Comparison of ENCODE assay signal across 13 cellular contexts in the genomic region with DNA sequence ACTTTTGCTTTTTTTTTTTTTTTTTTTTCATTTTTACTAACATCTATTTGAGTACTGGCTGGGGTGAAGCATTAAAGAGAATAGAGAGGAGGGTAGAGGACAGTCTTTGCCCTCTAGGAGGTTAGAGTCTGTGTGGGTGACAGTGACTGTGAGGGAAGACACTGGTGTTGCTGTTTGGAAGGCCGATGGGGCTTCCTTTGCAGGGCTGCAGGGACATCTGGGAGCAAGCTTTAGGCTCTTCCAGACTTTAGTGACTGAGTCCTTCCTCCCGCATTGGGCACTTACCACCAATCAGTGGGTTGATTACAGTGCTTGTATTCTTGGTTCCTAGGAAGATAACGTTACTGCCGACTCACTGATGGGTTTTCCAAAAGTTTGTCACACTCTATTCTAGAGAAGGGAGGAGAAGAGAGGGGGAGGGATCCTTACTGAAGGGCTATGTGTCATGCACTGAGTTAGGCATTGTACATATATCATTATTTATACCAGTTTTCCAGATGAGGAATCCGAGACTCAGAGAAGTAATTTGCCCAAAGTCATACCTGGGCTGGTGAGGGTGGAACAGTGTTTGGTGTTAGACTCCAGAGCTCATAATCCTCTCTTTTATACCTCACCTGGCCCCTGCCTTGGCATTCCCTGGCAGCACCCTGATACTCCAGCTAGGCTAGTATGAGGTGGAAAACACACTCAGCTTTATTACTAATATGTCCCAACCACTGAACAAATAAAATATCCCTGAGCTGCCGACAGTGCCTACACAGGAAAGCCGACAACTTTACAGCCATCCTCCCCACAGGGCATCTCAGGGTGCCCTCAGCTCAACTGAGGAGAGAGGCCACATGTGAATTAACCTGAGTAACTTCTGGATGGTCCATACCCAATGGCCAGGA. TPM values are rescaled to one million over a fixed set of nuclear protein-coding genes. Genes with fewer than 3 reads are reported as not detected.
DNase-seq lines count a peak whose midpoint lies in the region; ATAC-seq, FAIRE-seq and TF ChIP-seq lines count a peak whose summit lies in the region.
"Had no signal": no experiment of that assay in that cellular context is flagged by ENCODE, and none has a peak within 500 bp of the region (broad histone marks: within the 10 kb centered on the region; RNA-seq: fewer than 3 reads in every experiment).

No MANE protein-coding gene starts in this region.

- POLR2A ChIA-PET in activated CD8-positive, alpha-beta T cell treated with anti-CD3 and anti-CD28 coated beads for 36 hours (lab: Charles Lee): no interaction called here
- POLR2A ChIA-PET in activated CD8-positive, alpha-beta T cell treated with anti-CD3 and anti-CD28 coated beads, Interleukin-2, amount 10 ng/mL, durations not matched to agents 7 days and 5 days (lab: Charles Lee): interaction anchor here (1.5 kb wide), 1 partner anchor 10 kb away, joined by 4 read pairs; no protein-coding TSS in a partner anchor

- CTCF ChIA-PET in activated CD8-positive, alpha-beta T cell treated with anti-CD3 and anti-CD28 coated beads for 36 hours (lab: Charles Lee): interaction anchor here (1.2 kb wide), 1 partner anchor 60 kb away, joined by 4 read pairs; no protein-coding TSS in a partner anchor
- CTCF ChIA-PET in activated CD8-positive, alpha-beta T cell treated with anti-CD3 and anti-CD28 coated beads, Interleukin-2, amount 10 ng/mL, durations not matched to agents 7 days and 5 days (lab: Charles Lee): interaction anchor here (0.6 to 1.6 kb wide), 5 partner anchors 10 to 110 kb away, joined by 3 read pairs; no protein-coding TSS in a partner anchor

- no peaks in the 10 kb centered on the region for H3K36me3 Mint-ChIP-seq in activated CD8-positive, alpha-beta T cell treated with anti-CD3 and anti-CD28 coated beads for 36 hours (ENCODE audit: low read depth)
- H3K36me3 Mint-ChIP-seq in activated CD8-positive, alpha-beta T cell treated with anti-CD3 and anti-CD28 coated beads, Interleukin-2, amount 10 ng/mL, durations not matched to agents 7 days and 5 days (ENCODE audit: low read depth): peaks cover 23% of the 10 kb centered on the region
- H3K36me3 Mint-ChIP-seq in HFFc6 (ENCODE audit: low read depth) (peaks cover 6% of the 10 kb centered on the region; the same call in 1 of the 2 replicates), osteocyte (ENCODE audit: unreplicated experiment) (no peaks in the 10 kb centered on the region)

- FAIRE-seq in bronchial epithelial cell (lab: Jason Lieb, UNC): no peak

- H3K27me3 ChIP-seq in bronchial epithelial cell (ENCODE audit: control insufficient read depth, insufficient read depth, low read length): no peaks in the 10 kb centered on the region

- no peaks in the 10 kb centered on the region for H3K9me3 Mint-ChIP-seq in activated CD8-positive, alpha-beta T cell treated with anti-CD3 and anti-CD28 coated beads for 36 hours
- no peaks in the 10 kb centered on the region for H3K9me3 Mint-ChIP-seq in activated CD8-positive, alpha-beta T cell treated with anti-CD3 and anti-CD28 coated beads, Interleukin-2, amount 10 ng/mL, durations not matched to agents 7 days and 5 days (ENCODE audit: insufficient read depth)
- H3K9me3 Mint-ChIP-seq in HFFc6 (no peaks in the 10 kb centered on the region), osteocyte (ENCODE audit: unreplicated experiment) (no peaks in the 10 kb centered on the region)

- DNase-seq in activated CD8-positive, alpha-beta T cell treated with anti-CD3 and anti-CD28 coated beads for 36 hours: no peak
- no peak for DNase-seq in activated CD8-positive, alpha-beta T cell treated with anti-CD3 and anti-CD28 coated beads, Interleukin-2, amount 10 ng/mL, durations not matched to agents 7 days and 5 days
- DNase-seq in HFFc6 (peak; percentile 73), bronchial epithelial cell (ENCODE audit: low read depth) (peak; percentile 58), osteocyte (ENCODE audit: extremely low spot score, unreplicated experiment) (no peak), posterior vena cava (ENCODE audit: low spot score) (no peak), germinal center (ENCODE audit: low spot score) (no peak), A172 (ENCODE audit: low spot score) (no peak)
- DNase-seq: H7; NCI-H526; stimulated activated naive CD8-positive, alpha-beta T cell treated with anti-CD3 and anti-CD28 coated beads, Interleukin-15, Interleukin-2, amounts not matched to agents 100 U/mL and 50 U/mL, for 24 hours; T1000 had no signal

- H3K27ac Mint-ChIP-seq in activated CD8-positive, alpha-beta T cell treated with anti-CD3 and anti-CD28 coated beads for 36 hours: no peak overlapping the region
- no peak overlapping the region for H3K27ac Mint-ChIP-seq in activated CD8-positive, alpha-beta T cell treated with anti-CD3 and anti-CD28 coated beads, Interleukin-2, amount 10 ng/mL, durations not matched to agents 7 days and 5 days
- peak overlapping the region; percentile 95 for H3K27ac Mint-ChIP-seq in HFFc6
- H3K27ac Mint-ChIP-seq in osteocyte (ENCODE audit: unreplicated experiment): peak overlapping the region; percentile 25

- H3K4me1 Mint-ChIP-seq in activated CD8-positive, alpha-beta T cell treated with anti-CD3 and anti-CD28 coated beads for 36 hours (ENCODE audit: low read depth): peaks cover 30% of the 10 kb centered on the region
- peaks cover 31% of the 10 kb centered on the region for H3K4me1 Mint-ChIP-seq in activated CD8-positive, alpha-beta T cell treated with anti-CD3 and anti-CD28 coated beads, Interleukin-2, amount 10 ng/mL, durations not matched to agents 7 days and 5 days (ENCODE audit: low read depth)
- H3K4me1 Mint-ChIP-seq in HFFc6 (ENCODE audit: low read depth): peaks cover 37% of the 10 kb centered on the region
- peaks cover 35% of the 10 kb centered on the region for H3K4me1 Mint-ChIP-seq in osteocyte (ENCODE audit: unreplicated experiment)

- intact Hi-C loops in activated CD8-positive, alpha-beta T cell treated with anti-CD3 and anti-CD28 coated beads for 36 hours (cut with micrococcal nuclease): no loop called here
- intact Hi-C loops in posterior vena cava (cut with DNase I): loop anchor here in 1 of 2 donors (10.0 kb wide), 1 partner anchor 67 kb away; no protein-coding TSS in a partner anchor

- H3K4me3 Mint-ChIP-seq in activated CD8-positive, alpha-beta T cell treated with anti-CD3 and anti-CD28 coated beads for 36 hours: peak overlapping the region; percentile 27
- no peak overlapping the region for H3K4me3 Mint-ChIP-seq in activated CD8-positive, alpha-beta T cell treated with anti-CD3 and anti-CD28 coated beads, Interleukin-2, amount 10 ng/mL, durations not matched to agents 7 days and 5 days
- peak overlapping the region; percentile 89 for H3K4me3 Mint-ChIP-seq in HFFc6
- H3K4me3 Mint-ChIP-seq in osteocyte (ENCODE audit: unreplicated experiment): peak overlapping the region; percentile 80

- peaks cover 3% of the 10 kb centered on the region for H3K27me3 Mint-ChIP-seq in activated CD8-positive, alpha-beta T cell treated with anti-CD3 and anti-CD28 coated beads for 36 hours
- H3K27me3 Mint-ChIP-seq in activated CD8-positive, alpha-beta T cell treated with anti-CD3 and anti-CD28 coated beads, Interleukin-2, amount 10 ng/mL, durations not matched to agents 7 days and 5 days (ENCODE audit: low read depth): no peaks in the 10 kb centered on the region
- H3K27me3 Mint-ChIP-seq in HFFc6 (ENCODE audit: insufficient read depth): no peaks in the 10 kb centered on the region
- no peaks in the 10 kb centered on the region for H3K27me3 Mint-ChIP-seq in osteocyte (ENCODE audit: unreplicated experiment)

- no peak for TF ChIP-seq CTCF in activated CD8-positive, alpha-beta T cell treated with anti-CD3 and anti-CD28 coated beads for 36 hours (IDR thresholded peaks at IDR 0.05)
- TF ChIP-seq CTCF in HFFc6 (IDR thresholded peaks at IDR 0.05) (no peak), bronchial epithelial cell (IDR thresholded peaks at IDR 0.05; ENCODE audit: insufficient read depth, low read length, severe bottlenecking) (no peak), osteocyte (IDR thresholded peaks at IDR 0.05) (no peak)

- no peak overlapping the region for H3K4me3 ChIP-seq in bronchial epithelial cell (ENCODE audit: low read depth, low read length)
- H3K4me3 ChIP-seq: smooth muscle cell had no signal

- no peak for ATAC-seq in activated CD8-positive, alpha-beta T cell treated with anti-CD3 and anti-CD28 coated beads for 36 hours
- no peak for ATAC-seq in activated CD8-positive, alpha-beta T cell treated with anti-CD3 and anti-CD28 coated beads, Interleukin-2, amount 10 ng/mL, durations not matched to agents 7 days and 5 days
- ATAC-seq: stimulated activated naive CD8-positive, alpha-beta T cell treated with anti-CD3 and anti-CD28 coated beads, Interleukin-15, Interleukin-2, amounts not matched to agents 100 U/mL and 50 U/mL, for 24 hours had no signal

- no peaks in the 10 kb centered on the region for H3K36me3 ChIP-seq in bronchial epithelial cell (ENCODE audit: control insufficient read depth, insufficient read depth, low read length)

RNA-seq across cellular contexts. Expression of a gene that starts 3.8 kb away (rescaled TPM):
- total RNA-seq in activated CD8-positive, alpha-beta T cell treated with anti-CD3 and anti-CD28 coated beads for 36 hours: 1 to 10 TPM; 2.5 to 2.8 TPM
- total RNA-seq in activated CD8-positive, alpha-beta T cell treated with anti-CD3 and anti-CD28 coated beads, Interleukin-2, amount 10 ng/mL, durations not matched to agents 7 days and 5 days: 1 to 10 TPM; 5.4 to 6.5 TPM
- 10 to 100 TPM; 16.1 to 17.8 (median 17.0) TPM for total RNA-seq in HFFc6 (2021; fragmentation: NEBNext Ultra II Directional; extraction: Animal tissue kit (Norgen Biotek cat#: 25700))
- total RNA-seq in bronchial epithelial cell: 3.4 and 4.0 TPM in 2 replicates
- 14.8 and 16.7 TPM in 2 replicates for total RNA-seq in osteocyte
- 1 to 10 TPM; 6.0 to 7.3 TPM for total RNA-seq in posterior vena cava
- 3.0 and 6.4 TPM in 2 replicates for total RNA-seq in A172 (2014; rRNA removed; shearing (Covaris generic))

RNA-seq across cellular contexts. Expression of a gene that starts 32.1 kb away (rescaled TPM):
- 1 to 10 TPM; 1.7 to 2.0 TPM for total RNA-seq in activated CD8-positive, alpha-beta T cell treated with anti-CD3 and anti-CD28 coated beads for 36 hours
- 1 to 10 TPM; 3.2 to 4.1 TPM for total RNA-seq in activated CD8-positive, alpha-beta T cell treated with anti-CD3 and anti-CD28 coated beads, Interleukin-2, amount 10 ng/mL, durations not matched to agents 7 days and 5 days
- 1 to 10 TPM; 5.1 to 7.1 (median 6.5) TPM for total RNA-seq in HFFc6 (2021; fragmentation: NEBNext Ultra II Directional; extraction: Animal tissue kit (Norgen Biotek cat#: 25700))
- total RNA-seq in bronchial epithelial cell: 6.0 and 11.6 TPM in 2 replicates
- 6.1 and 8.8 TPM in 2 replicates for total RNA-seq in osteocyte
- 1 to 10 TPM; 4.6 to 5.6 TPM for total RNA-seq in posterior vena cava
- total RNA-seq in A172 (2014; rRNA removed; shearing (Covaris generic)): 2.0 and 4.9 TPM in 2 replicates

Comparison
In these comparisons a context has a peak if more than half of its experiments do, and no peak if none do; other contexts are left out.
1. DNase-seq: peak in HFFc6 (single experiment) and bronchial epithelial cell (single experiment); none in activated CD8-positive, alpha-beta T cell treated with anti-CD3 and anti-CD28 coated beads for 36 hours (single experiment), activated CD8-positive, alpha-beta T cell treated with anti-CD3 and anti-CD28 coated beads, Interleukin-2, amount 10 ng/mL, durations not matched to agents 7 days and 5 days (single experiment), osteocyte (single experiment), posterior vena cava (single experiment), germinal center (single experiment) and A172 (single experiment).
2. H3K27ac Mint-ChIP-seq: peak in HFFc6 (single experiment) and osteocyte (single experiment); none in activated CD8-positive, alpha-beta T cell treated with anti-CD3 and anti-CD28 coated beads for 36 hours (single experiment) and activated CD8-positive, alpha-beta T cell treated with anti-CD3 and anti-CD28 coated beads, Interleukin-2, amount 10 ng/mL, durations not matched to agents 7 days and 5 days (single experiment).